ENCODE assay signal across 1 cellular context in the genomic region with DNA sequence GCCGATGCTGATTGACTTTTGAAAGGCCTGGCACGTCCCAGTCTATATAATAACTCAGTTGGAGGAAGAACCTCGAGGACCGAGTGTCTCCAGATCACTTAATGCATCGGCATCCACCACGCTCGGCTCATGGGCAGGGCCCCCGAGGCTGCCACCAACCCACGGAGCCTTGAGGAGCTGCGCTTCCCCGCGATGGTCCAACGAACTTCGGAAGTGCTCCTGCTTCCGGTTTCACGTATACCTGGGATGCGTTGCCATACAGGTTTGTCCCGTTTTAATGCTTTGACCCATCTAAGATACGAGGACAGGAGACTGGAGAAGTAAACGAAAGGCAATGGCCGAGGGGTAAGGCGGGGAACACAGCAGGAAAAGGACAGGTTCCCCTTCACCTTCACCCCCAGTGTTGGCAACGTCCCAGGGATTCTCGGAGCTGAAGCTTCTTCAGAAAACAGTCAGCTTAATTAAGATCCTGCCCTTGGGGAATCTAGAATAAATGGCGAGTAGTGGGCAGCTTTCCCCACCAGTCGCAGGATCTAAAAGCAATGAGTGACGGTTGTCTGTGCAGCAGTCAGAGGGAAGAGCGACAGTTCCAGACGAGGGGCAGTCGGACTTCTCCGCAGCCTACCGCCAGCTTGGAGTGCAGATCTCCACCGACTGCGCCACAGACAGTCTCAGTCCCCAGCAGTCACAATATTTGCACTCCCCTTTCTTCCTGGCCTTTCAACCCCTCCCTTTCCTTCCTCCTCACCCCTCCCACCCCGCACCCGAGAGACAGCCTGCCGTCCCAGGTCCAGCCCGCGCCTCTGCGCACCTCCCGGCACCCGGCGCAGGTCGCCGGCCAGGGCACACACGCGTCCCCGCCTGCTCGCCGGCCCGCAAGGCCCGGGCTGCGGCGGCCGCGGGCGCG.
TF ChIP-seq lines count a peak whose summit lies in the region.

No MANE protein-coding gene starts in this region.

TF ChIP-seq in GM12878, 131 proteins besides CTCF, POLR2A, EP300 and RAD21:
- TF ChIP-seq IKZF1 (conservative IDR thresholded peaks at IDR 0.05) = 0 out of 2 replicates have a peak, but pooled peaks have one; percentile 11
- TF ChIP-seq SUZ12 (IDR thresholded peaks at IDR 0.05; ENCODE audit: unreplicated experiment) = no peak
- TF ChIP-seq SMAD1 (IDR thresholded peaks at IDR 0.05; ENCODE audit: low read depth, partially characterized antibody) = no peak
- TF ChIP-seq STAT1 (conservative IDR thresholded peaks at IDR 0.05) = no peak
- TF ChIP-seq YBX1 (IDR thresholded peaks at IDR 0.05) = no peak
- no peak for TF ChIP-seq NFYA (IDR thresholded peaks at IDR 0.05; ENCODE audit: borderline replicate concordance, low read depth, low read length)
- TF ChIP-seq EGR1 (IDR thresholded peaks at IDR 0.05; ENCODE audit: borderline replicate concordance in 1 of 2, low read depth in 2 of 2, low read length in 2 of 2) = no peak
- TF ChIP-seq, protein P1, sequence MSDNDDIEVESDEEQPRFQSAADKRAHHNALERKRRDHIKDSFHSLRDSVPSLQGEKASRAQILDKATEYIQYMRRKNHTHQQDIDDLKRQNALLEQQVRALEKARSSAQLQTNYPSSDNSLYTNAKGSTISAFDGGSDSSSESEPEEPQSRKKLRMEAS (IDR thresholded peaks at IDR 0.05; ENCODE audit: low read depth, low read length) = no peak
